Comparison of ENCODE assay signal across 25 cellular contexts in genomic region chr2:71795486-71795885, GRCh38.
"Had no signal": no experiment of that assay in that cellular context is flagged by ENCODE, and none has a peak within 500 bp of the region (broad histone marks: within the 10 kb centered on the region; RNA-seq: fewer than 3 reads in every experiment).

No MANE protein-coding gene starts in this region.

- DNase-seq: activated CD4-positive, alpha-beta memory T cell treated with anti-CD3 and anti-CD28 coated beads for 36 hours; activated CD4-positive, alpha-beta T cell treated with anti-CD3 and anti-CD28 coated beads, Interleukin-2, amount 10 ng/mL, durations not matched to agents 24 days and 14 days; activated CD4-positive, CD25-positive, alpha-beta regulatory T cell treated with anti-CD3 and anti-CD28 coated beads, Interleukin-2, amount 50 U/mL, for 72 hours; activated CD8-positive, alpha-beta memory T cell treated with anti-CD3 and anti-CD28 coated beads, Interleukin-2, amount 50 U/mL, for 48 hours; activated naive CD4-positive, alpha-beta T cell; activated T-cell treated with anti-CD3 and anti-CD28 coated beads, Interleukin-2, amount 50 U/mL, for 24 hours; anterior cingulate cortex; effector CD8-positive, alpha-beta T cell; esophagus squamous epithelium; left lung; lower lobe of right lung; naive B cell; nephron progenitor cell; pancreas; stimulated activated CD4-positive, alpha-beta T cell treated with anti-CD3 and anti-CD28 coated beads, Interleukin-2, amount 100 ng/mL, for 48 hours; stimulated activated naive CD4-positive, alpha-beta T cell treated with Interleukin-2 at 50 U/mL for 16 hours; T-helper 9 cell had no signal

- H3K4me1 ChIP-seq: esophagus squamous epithelium, left lung, lower lobe of right lung, pancreas, upper lobe of left lung had no signal

- H3K27ac ChIP-seq: epithelial cell of prostate, esophagus squamous epithelium, left lung, lower lobe of right lung, pancreas, prostate gland, upper lobe of left lung, vagina had no signal

- H3K27me3 ChIP-seq: esophagus squamous epithelium, left lung, pancreas, upper lobe of left lung, vagina had no signal

- ATAC-seq: activated naive CD4-positive, alpha-beta T cell treated with anti-CD3 and anti-CD28 coated beads, Interleukin-2, amount 50 U/mL, for 72 hours; activated T-helper 17 cell treated with anti-CD3 and anti-CD28 coated beads, Interleukin-2, amount 50 U/mL, for 72 hours; left lung; lower lobe of right lung; pancreas; sciatic nerve had no signal

- H3K36me3 ChIP-seq: esophagus squamous epithelium, left lung, lower lobe of right lung, pancreas, prostate gland, upper lobe of left lung, vagina had no signal

- H3K9me3 ChIP-seq: esophagus squamous epithelium, left lung, lower lobe of right lung, pancreas, prostate gland, upper lobe of left lung, vagina had no signal

- H3K4me3 ChIP-seq: esophagus squamous epithelium, left lung, lower lobe of right lung, pancreas, prostate gland, smooth muscle cell, upper lobe of left lung, vagina had no signal
